In the genomic region with DNA sequence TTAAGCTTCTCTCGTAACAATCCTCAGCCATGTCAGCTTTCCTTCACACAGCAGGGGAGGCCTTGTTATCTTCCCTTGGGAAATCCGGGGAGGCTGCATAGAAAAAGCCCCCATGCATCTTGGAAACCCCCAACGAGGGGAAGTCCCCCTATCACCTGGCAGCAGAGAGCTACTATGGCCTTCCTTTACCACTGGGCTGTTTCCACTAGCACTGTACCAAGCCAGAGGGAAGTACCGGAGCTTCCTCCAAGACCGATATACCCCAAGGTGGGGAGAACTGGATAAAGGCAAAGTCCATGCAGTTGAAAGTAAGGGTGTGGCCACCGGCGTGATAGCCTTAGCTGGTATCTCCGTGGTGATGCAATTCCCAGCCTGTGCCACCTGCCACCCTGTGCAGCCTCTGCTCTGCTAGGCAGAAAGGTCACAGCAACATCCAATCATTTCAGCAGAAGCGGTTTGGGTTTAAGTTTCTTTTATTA, we compare ENCODE assay signal across 9 cellular contexts. TPM values are rescaled to one million over a fixed set of nuclear protein-coding genes. Genes with fewer than 3 reads are reported as not detected.
DNase-seq lines count a peak whose midpoint lies in the region; ATAC-seq and TF ChIP-seq lines count a peak whose summit lies in the region.
"Had no signal": no experiment of that assay in that cellular context is flagged by ENCODE, and none has a peak within 500 bp of the region (broad histone marks: within the 10 kb centered on the region; RNA-seq: fewer than 3 reads in every experiment).

No MANE protein-coding gene starts in this region.

- H3K14ac ChIP-seq in IMR-90 (replicated peaks; ENCODE audit: low read depth, low read length), result no peak overlapping the region

- peak; percentile 61 for DNase-seq in DMS53 (lab: John Stamatoyannopoulos, UW)
- peak; percentile 72 for DNase-seq in GM20000 (ENCODE audit: low spot score)
- no peak for DNase-seq in IMR-90
- peak; percentile 50 for DNase-seq in germinal center (ENCODE audit: low spot score)
- no peak for DNase-seq in CD8-positive, alpha-beta memory T cell
- no peak for DNase-seq in nephron progenitor cell

- peaks cover 23% of the 10 kb centered on the region for H3K9me1 ChIP-seq in IMR-90 (ENCODE audit: insufficient read depth, low read length)

- no peak overlapping the region for H3K18ac ChIP-seq in IMR-90 (ENCODE audit: low read depth, low read length)

- H2BK120ac ChIP-seq in IMR-90 (ENCODE audit: low read depth, low read length), result no peak overlapping the region

- no peak overlapping the region for H3K27ac ChIP-seq in IMR-90 (ENCODE audit: insufficient read depth, low read length)
- no peak overlapping the region for H3K27ac ChIP-seq in CD8-positive, alpha-beta memory T cell (ENCODE audit: low read depth, low read length)

- H3K27me3 Mint-ChIP-seq in CD8-positive, alpha-beta memory T cell, result peaks cover 11 to 13% of the 10 kb centered on the region in 2 donors
- peaks cover 26% of the 10 kb centered on the region for H3K27me3 Mint-ChIP-seq in nephron progenitor cell (ENCODE audit: low read depth, poor library complexity)

- H3K4me3 Mint-ChIP-seq in CD8-positive, alpha-beta memory T cell, result no peak overlapping the region
- H3K4me3 Mint-ChIP-seq in nephron progenitor cell, result no peak overlapping the region

- H4K91ac ChIP-seq in IMR-90 (ENCODE audit: insufficient read depth, low read depth, low read length), result no peak overlapping the region

- in situ Hi-C loops in IMR-90 (cut with MboI; ENCODE audit: low sequenced_read_pairs), result no loop called here

- no peak for TF ChIP-seq RAD21 in IMR-90 (IDR thresholded peaks at IDR 0.05; ENCODE audit: low read length)

- intact Hi-C loops in IMR-90 (cut with micrococcal nuclease), result no loop called here

- BruUV-seq in IMR-90 (replicated peaks; lab: Mats Ljungman, UMichigan), result no TSS peak

- no peak overlapping the region for H3K56ac ChIP-seq in IMR-90 (ENCODE audit: extremely low read depth, insufficient read depth, low read length)

- 58% methylated on average over 2 of the region's 9 CpGs; no CpG with 5 or more reads in 1 of the 2 experiments for WGBS in IMR-90 (ENCODE audit: extremely low coverage in 2 of 2, insufficient read length in 1 of 2), 2 experiments

- dilution Hi-C loops in IMR-90 (cut with HindIII; ENCODE audit: low sequenced_read_pairs, unreplicated experiment), result no loop called here

- H3K27ac Mint-ChIP-seq in CD8-positive, alpha-beta memory T cell, result no peak overlapping the region
- no peak overlapping the region for H3K27ac Mint-ChIP-seq in nephron progenitor cell

- H2BK15ac ChIP-seq in IMR-90 (ENCODE audit: low read depth, low read length), result no peak overlapping the region; the same call in 2 of the 3 replicates

- no peak overlapping the region; a peak in 1 of 4 replicates for H4K8ac ChIP-seq in IMR-90 (ENCODE audit: low read depth in 2 of 2, low read length in 2 of 2)

- H4K20me1 ChIP-seq in IMR-90 (ENCODE audit: insufficient read depth, low read length), result no peaks in the 10 kb centered on the region; the same call in 1 of the 2 replicates

- H2AK5ac ChIP-seq in IMR-90 (ENCODE audit: low read depth, low read length), result peak overlapping the region; percentile 43; the same call in 1 of the 2 replicates

- POLR2A ChIA-PET in IMR-90 (lab: Charles Lee; ENCODE audit: unreplicated experiment), result interaction anchor here (0.5 kb wide), 1 partner anchor 170 kb away, joined by 3 read pairs; no protein-coding TSS in a partner anchor
- POLR2A ChIA-PET in CD8-positive, alpha-beta memory T cell (lab: Charles Lee), result no interaction called here

- no peaks in the 10 kb centered on the region for H3K9me3 ChIP-seq in IMR-90 (ENCODE audit: control insufficient read depth, insufficient read depth, low read length)
- no peaks in the 10 kb centered on the region for H3K9me3 ChIP-seq in CD8-positive, alpha-beta memory T cell (ENCODE audit: low read length)

- peak overlapping the region; percentile 0 for H2AFZ ChIP-seq in IMR-90 (replicated peaks; ENCODE audit: low read length, poor library complexity)

- no peaks in the 10 kb centered on the region for H3K9me3 Mint-ChIP-seq in CD8-positive, alpha-beta memory T cell
- H3K9me3 Mint-ChIP-seq in nephron progenitor cell, result no peaks in the 10 kb centered on the region

- ATAC-seq in IMR-90 (ENCODE audit: low read depth) (no peak), GM18498 (IDR thresholded peaks at IDR 0.05; ENCODE audit: unreplicated experiment) (no peak), GM19035 (IDR thresholded peaks at IDR 0.05; ENCODE audit: unreplicated experiment) (no peak)

- H3K23ac ChIP-seq in IMR-90 (ENCODE audit: low read depth, low read length), result no peak overlapping the region

- H3K36me3 Mint-ChIP-seq in CD8-positive, alpha-beta memory T cell, result peaks cover 0 to 1% (median 0%) of the 10 kb centered on the region in 3 donors
- H3K36me3 Mint-ChIP-seq in nephron progenitor cell (ENCODE audit: low read depth), result no peaks in the 10 kb centered on the region

- H3K9ac ChIP-seq in IMR-90 (ENCODE audit: low read depth, low read length), result no peak overlapping the region

- H3K27me3 ChIP-seq in IMR-90 (ENCODE audit: control insufficient read depth, insufficient read depth, low read length), result no peaks in the 10 kb centered on the region
- H3K27me3 ChIP-seq in CD8-positive, alpha-beta memory T cell (ENCODE audit: insufficient read depth, low read length, poor library complexity, severe bottlenecking), result no peaks in the 10 kb centered on the region

- H4K5ac ChIP-seq in IMR-90 (ENCODE audit: low read depth, low read length), result no peak overlapping the region

- H3K4me1 ChIP-seq in IMR-90 (ENCODE audit: control insufficient read depth, insufficient read depth, low read length), result peaks cover 22% of the 10 kb centered on the region
- peaks cover 14% of the 10 kb centered on the region for H3K4me1 ChIP-seq in CD8-positive, alpha-beta memory T cell (ENCODE audit: insufficient read depth, low read length)

- no peaks in the 10 kb centered on the region for H3K36me3 ChIP-seq in IMR-90 (ENCODE audit: control insufficient read depth, insufficient read depth, low read length)
- no peaks in the 10 kb centered on the region for H3K36me3 ChIP-seq in CD8-positive, alpha-beta memory T cell (ENCODE audit: insufficient read depth, low read length)

- CTCF ChIA-PET in IMR-90 (lab: Yijun Ruan, JAX), result no interaction called here
- CTCF ChIA-PET in CD8-positive, alpha-beta memory T cell (lab: Charles Lee), result no interaction called here

- H2AK9ac ChIP-seq in IMR-90 (replicated peaks; ENCODE audit: low read depth, low read length, poor library complexity), result no peak overlapping the region

- H3K79me1 ChIP-seq in IMR-90 (ENCODE audit: low read depth in 1 of 2, low read length in 2 of 2), result peaks cover 6 to 27% of the 10 kb centered on the region in 2 experiments; a peak in 3 of 4 replicates

- H3K4me2 ChIP-seq in IMR-90 (ENCODE audit: low read depth, low read length), result no peak overlapping the region

- no peak overlapping the region for H2BK20ac ChIP-seq in IMR-90 (ENCODE audit: low read depth, low read length)

- no peak overlapping the region for H3K4me3 ChIP-seq in IMR-90 (ENCODE audit: insufficient read depth, low read depth, low read length)
- H3K4me3 ChIP-seq in CD8-positive, alpha-beta memory T cell (ENCODE audit: low read length), result no peak overlapping the region
- H3K4me3 ChIP-seq: lung had no signal

- TF ChIP-seq CTCF in GM20000 (IDR thresholded peaks at IDR 0.05; ENCODE audit: extremely low read depth, missing control alignments) (no peak), IMR-90 (conservative IDR thresholded peaks at IDR 0.05; ENCODE audit: low read depth, low read length) (no peak), nephron progenitor cell (IDR thresholded peaks at IDR 0.05) (no peak)

- peaks cover 11 to 13% (median 12%) of the 10 kb centered on the region in 3 donors for H3K4me1 Mint-ChIP-seq in CD8-positive, alpha-beta memory T cell
- H3K4me1 Mint-ChIP-seq in nephron progenitor cell, result peaks cover 32% of the 10 kb centered on the region

- no peak for TF ChIP-seq POLR2A in IMR-90 (IDR thresholded peaks at IDR 0.05; ENCODE audit: low read depth, low read length)

- H2BK5ac ChIP-seq in IMR-90 (ENCODE audit: low read depth, low read length, poor library complexity, severe bottlenecking), result no peak overlapping the region

- peak overlapping the region; percentile 4 for H3K4ac ChIP-seq in IMR-90 (ENCODE audit: low read depth, low read length)

TF ChIP-seq in IMR-90, 13 proteins besides CTCF, POLR2A, EP300 and RAD21 (continues in another document):
- TF ChIP-seq BHLHE40 (IDR thresholded peaks at IDR 0.05; ENCODE audit: low read depth, low read length) (no peak), SMC3 (IDR thresholded peaks at IDR 0.05; ENCODE audit: low read depth, low read length) (no peak), CHD1 (IDR thresholded peaks at IDR 0.05; ENCODE audit: low read depth, low read length) (no peak), ELK1 (IDR thresholded peaks at IDR 0.05; ENCODE audit: borderline replicate concordance, low read depth, low read length) (no peak), CEBPB (IDR thresholded peaks at IDR 0.05; ENCODE audit: low read depth, low read length) (no peak)

RNA-seq across cellular contexts. Expression of gene CLIP2, which starts 4.4 kb away (rescaled TPM):
- 18.1 and 20.3 TPM in 2 replicates for total RNA-seq in IMR-90 (2012; rRNA removed)
- polyA plus RNA-seq in IMR-90 (2012; rRNA removed), result 20.7 and 23.3 TPM in 2 replicates
- polyA plus RNA-seq in IMR-90 (2012; cell fraction: cytosol; rRNA removed), result 14.7 and 18.2 TPM in 2 replicates
- polyA plus RNA-seq in IMR-90 (2012; cell fraction: nucleus; rRNA removed; ENCODE audit: low replicate concordance), result 16.4 and 26.3 TPM in 2 replicates
- total RNA-seq in CD8-positive, alpha-beta memory T cell, result 1 to 10 TPM; 2.4 to 2.9 TPM
- 0.94 TPM for polyA plus RNA-seq in CD8-positive, alpha-beta memory T cell

RNA-seq across cellular contexts. Expression of gene RFC2, which starts 30.6 kb away (rescaled TPM):
- total RNA-seq in IMR-90 (2012; rRNA removed), result 33.9 and 37.8 TPM in 2 replicates
- polyA plus RNA-seq in IMR-90 (2012; rRNA removed), result 23.2 and 25.2 TPM in 2 replicates
- 11.9 and 31.1 TPM in 2 replicates for polyA plus RNA-seq in IMR-90 (2012; cell fraction: cytosol; rRNA removed)
- polyA plus RNA-seq in IMR-90 (2012; cell fraction: nucleus; rRNA removed; ENCODE audit: low replicate concordance), result 4.2 and 7.5 TPM in 2 replicates
- 10 to 100 TPM; 88.9 to 99.4 TPM for total RNA-seq in CD8-positive, alpha-beta memory T cell
- 24.8 TPM for polyA plus RNA-seq in CD8-positive, alpha-beta memory T cell

Comparison
In these comparisons a context has a peak if more than half of its experiments do, and no peak if none do; other contexts are left out.
1. DNase-seq: peak in DMS53 (single experiment), GM20000 (single experiment) and germinal center (single experiment); none in IMR-90 (single experiment), CD8-positive, alpha-beta memory T cell (0 of 5) and nephron progenitor cell (single experiment).